1 cellular context compared by ENCODE assay signal in the genomic region with DNA sequence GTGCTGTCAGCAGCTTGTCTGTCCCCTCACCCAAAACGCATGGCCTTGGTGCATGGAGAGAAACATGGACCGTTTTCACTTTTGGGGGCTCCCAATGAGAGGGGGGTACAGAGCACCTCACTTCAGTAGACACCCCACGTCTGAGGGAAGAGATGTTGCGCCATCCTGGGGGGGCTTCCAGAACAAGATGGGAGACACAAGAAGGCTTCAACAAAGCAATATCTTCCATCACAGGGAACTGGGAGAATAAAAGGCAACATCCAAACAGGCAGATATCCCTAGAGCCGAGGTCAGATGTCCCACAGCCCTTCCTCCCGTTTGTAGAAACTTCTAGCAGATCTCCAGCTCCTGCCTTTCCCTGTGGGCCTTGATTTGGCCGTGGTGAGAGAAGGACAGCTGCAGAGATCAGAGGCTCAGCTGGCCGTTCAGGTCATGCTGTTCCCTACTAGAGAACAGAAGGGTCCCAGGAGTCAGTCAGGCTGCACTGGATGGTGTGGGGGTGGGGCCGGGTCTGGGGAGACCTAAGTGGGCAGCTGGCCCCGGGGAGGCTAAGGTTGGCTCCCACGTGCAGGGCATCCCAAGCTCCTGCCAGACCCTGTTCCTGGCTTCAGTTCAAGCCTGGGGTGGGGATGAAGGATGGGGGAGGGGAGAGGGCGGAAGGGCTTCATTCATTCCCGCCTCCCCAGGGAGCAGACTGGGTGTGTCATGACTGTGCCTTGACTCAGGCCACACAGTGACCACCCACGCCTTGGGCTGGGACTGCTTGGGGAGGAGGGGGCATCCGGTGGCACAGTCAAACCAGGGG.
TF ChIP-seq lines count a peak whose summit lies in the region.

No MANE protein-coding gene starts in this region.

TF ChIP-seq in H1, 55 proteins besides CTCF, POLR2A, EP300 and RAD21:
- TF ChIP-seq, protein P1, sequence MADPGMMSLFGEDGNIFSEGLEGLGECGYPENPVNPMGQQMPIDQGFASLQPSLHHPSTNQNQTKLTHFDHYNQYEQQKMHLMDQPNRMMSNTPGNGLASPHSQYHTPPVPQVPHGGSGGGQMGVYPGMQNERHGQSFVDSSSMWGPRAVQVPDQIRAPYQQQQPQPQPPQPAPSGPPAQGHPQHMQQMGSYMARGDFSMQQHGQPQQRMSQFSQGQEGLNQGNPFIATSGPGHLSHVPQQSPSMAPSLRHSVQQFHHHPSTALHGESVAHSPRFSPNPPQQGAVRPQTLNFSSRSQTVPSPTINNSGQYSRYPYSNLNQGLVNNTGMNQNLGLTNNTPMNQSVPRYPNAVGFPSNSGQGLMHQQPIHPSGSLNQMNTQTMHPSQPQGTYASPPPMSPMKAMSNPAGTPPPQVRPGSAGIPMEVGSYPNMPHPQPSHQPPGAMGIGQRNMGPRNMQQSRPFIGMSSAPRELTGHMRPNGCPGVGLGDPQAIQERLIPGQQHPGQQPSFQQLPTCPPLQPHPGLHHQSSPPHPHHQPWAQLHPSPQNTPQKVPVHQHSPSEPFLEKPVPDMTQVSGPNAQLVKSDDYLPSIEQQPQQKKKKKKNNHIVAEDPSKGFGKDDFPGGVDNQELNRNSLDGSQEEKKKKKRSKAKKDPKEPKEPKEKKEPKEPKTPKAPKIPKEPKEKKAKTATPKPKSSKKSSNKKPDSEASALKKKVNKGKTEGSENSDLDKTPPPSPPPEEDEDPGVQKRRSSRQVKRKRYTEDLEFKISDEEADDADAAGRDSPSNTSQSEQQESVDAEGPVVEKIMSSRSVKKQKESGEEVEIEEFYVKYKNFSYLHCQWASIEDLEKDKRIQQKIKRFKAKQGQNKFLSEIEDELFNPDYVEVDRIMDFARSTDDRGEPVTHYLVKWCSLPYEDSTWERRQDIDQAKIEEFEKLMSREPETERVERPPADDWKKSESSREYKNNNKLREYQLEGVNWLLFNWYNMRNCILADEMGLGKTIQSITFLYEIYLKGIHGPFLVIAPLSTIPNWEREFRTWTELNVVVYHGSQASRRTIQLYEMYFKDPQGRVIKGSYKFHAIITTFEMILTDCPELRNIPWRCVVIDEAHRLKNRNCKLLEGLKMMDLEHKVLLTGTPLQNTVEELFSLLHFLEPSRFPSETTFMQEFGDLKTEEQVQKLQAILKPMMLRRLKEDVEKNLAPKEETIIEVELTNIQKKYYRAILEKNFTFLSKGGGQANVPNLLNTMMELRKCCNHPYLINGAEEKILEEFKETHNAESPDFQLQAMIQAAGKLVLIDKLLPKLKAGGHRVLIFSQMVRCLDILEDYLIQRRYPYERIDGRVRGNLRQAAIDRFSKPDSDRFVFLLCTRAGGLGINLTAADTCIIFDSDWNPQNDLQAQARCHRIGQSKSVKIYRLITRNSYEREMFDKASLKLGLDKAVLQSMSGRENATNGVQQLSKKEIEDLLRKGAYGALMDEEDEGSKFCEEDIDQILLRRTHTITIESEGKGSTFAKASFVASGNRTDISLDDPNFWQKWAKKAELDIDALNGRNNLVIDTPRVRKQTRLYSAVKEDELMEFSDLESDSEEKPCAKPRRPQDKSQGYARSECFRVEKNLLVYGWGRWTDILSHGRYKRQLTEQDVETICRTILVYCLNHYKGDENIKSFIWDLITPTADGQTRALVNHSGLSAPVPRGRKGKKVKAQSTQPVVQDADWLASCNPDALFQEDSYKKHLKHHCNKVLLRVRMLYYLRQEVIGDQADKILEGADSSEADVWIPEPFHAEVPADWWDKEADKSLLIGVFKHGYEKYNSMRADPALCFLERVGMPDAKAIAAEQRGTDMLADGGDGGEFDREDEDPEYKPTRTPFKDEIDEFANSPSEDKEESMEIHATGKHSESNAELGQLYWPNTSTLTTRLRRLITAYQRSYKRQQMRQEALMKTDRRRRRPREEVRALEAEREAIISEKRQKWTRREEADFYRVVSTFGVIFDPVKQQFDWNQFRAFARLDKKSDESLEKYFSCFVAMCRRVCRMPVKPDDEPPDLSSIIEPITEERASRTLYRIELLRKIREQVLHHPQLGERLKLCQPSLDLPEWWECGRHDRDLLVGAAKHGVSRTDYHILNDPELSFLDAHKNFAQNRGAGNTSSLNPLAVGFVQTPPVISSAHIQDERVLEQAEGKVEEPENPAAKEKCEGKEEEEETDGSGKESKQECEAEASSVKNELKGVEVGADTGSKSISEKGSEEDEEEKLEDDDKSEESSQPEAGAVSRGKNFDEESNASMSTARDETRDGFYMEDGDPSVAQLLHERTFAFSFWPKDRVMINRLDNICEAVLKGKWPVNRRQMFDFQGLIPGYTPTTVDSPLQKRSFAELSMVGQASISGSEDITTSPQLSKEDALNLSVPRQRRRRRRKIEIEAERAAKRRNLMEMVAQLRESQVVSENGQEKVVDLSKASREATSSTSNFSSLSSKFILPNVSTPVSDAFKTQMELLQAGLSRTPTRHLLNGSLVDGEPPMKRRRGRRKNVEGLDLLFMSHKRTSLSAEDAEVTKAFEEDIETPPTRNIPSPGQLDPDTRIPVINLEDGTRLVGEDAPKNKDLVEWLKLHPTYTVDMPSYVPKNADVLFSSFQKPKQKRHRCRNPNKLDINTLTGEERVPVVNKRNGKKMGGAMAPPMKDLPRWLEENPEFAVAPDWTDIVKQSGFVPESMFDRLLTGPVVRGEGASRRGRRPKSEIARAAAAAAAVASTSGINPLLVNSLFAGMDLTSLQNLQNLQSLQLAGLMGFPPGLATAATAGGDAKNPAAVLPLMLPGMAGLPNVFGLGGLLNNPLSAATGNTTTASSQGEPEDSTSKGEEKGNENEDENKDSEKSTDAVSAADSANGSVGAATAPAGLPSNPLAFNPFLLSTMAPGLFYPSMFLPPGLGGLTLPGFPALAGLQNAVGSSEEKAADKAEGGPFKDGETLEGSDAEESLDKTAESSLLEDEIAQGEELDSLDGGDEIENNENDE (IDR thresholded peaks at IDR 0.05; ENCODE audit: insufficient replicate concordance, low read length) = no peak
- TF ChIP-seq KDM4A (IDR thresholded peaks at IDR 0.05; ENCODE audit: low read depth, low read length, severe bottlenecking) = no peak
- no peak for TF ChIP-seq FOSL1 (IDR thresholded peaks at IDR 0.05; ENCODE audit: insufficient read depth, low read depth, low read length)
- TF ChIP-seq YY1 (IDR thresholded peaks at IDR 0.05; ENCODE audit: low read depth, low read length) = no peak
- no peak for TF ChIP-seq SIN3A (conservative IDR thresholded peaks at IDR 0.05 in 1 of 2, IDR thresholded peaks at IDR 0.05 in 1 of 2; ENCODE audit: low read depth in 1 of 2, low read length in 2 of 2)
- TF ChIP-seq RBBP5 (IDR thresholded peaks at IDR 0.05; ENCODE audit: borderline replicate concordance, low read depth, low read length) = no peak
- TF ChIP-seq NRF1 (IDR thresholded peaks at IDR 0.05; ENCODE audit: low read depth, low read length) = no peak
- TF ChIP-seq BACH1 (IDR thresholded peaks at IDR 0.05; ENCODE audit: low read length) = no peak
- no peak for TF ChIP-seq SP4 (IDR thresholded peaks at IDR 0.05; ENCODE audit: low read length)
- TF ChIP-seq CBX8 (IDR thresholded peaks at IDR 0.05; ENCODE audit: borderline replicate concordance, low read depth, low read length) = no peak
- TF ChIP-seq MAFK (IDR thresholded peaks at IDR 0.05; ENCODE audit: low read depth, low read length) = no peak
- no peak for TF ChIP-seq ZNF274 (IDR thresholded peaks at IDR 0.05; ENCODE audit: borderline replicate concordance, extremely low read depth, low read length)
- no peak for TF ChIP-seq EZH2 (IDR thresholded peaks at IDR 0.05; ENCODE audit: low read depth, low read length, severe bottlenecking)
- no peak for TF ChIP-seq TBP (IDR thresholded peaks at IDR 0.05; ENCODE audit: low read depth, low read length)
TF ChIP-seq in H1: peak in this region for 0.
